Comparison of ENCODE assay signal across 12 cellular contexts in the genomic region with DNA sequence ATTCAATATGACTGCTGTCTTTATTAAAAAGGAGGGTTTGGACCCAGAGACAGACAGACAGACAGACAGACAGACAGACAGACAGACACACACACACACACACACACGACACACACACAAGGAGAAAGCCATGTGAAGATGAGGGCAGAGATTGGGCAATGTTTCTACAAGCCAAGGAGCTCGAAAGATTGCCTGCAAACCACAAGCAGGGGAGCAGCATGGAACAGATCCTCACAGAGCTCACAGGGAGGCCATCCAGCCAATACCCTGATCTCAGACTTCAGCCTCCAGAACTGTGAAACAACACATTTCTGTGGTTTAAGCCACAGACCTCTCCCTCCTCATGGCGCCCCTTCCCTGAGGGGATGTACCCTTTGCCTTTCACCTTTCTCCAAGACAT. TPM values are rescaled to one million over a fixed set of nuclear protein-coding genes. Genes with fewer than 3 reads are reported as not detected.
DNase-seq lines count a peak whose midpoint lies in the region; ATAC-seq and TF ChIP-seq lines count a peak whose summit lies in the region.
"Had no signal": no experiment of that assay in that cellular context is flagged by ENCODE, and none has a peak within 500 bp of the region (broad histone marks: within the 10 kb centered on the region; RNA-seq: fewer than 3 reads in every experiment).

No MANE protein-coding gene starts in this region.

- POLR2A ChIA-PET in GM10248 (lab: Yijun Ruan, JAX) = no interaction called here

- TF ChIP-seq CTCF in coronary artery (IDR thresholded peaks at IDR 0.05) (no peak), GM10248 (IDR thresholded peaks at IDR 0.05; ENCODE audit: control extremely low read depth, extremely low read depth, low read depth, missing control alignments) (no peak)

- ATAC-seq in HG02870 (IDR thresholded peaks at IDR 0.05; ENCODE audit: unreplicated experiment) = no peak
- ATAC-seq: right lobe of liver had no signal

- no peak overlapping the region for H3K4me3 ChIP-seq in coronary artery
- H3K4me3 ChIP-seq: right lobe of liver had no signal

- DNase-seq in Daoy (ENCODE audit: low read depth) = peak; percentile 32
- peak; percentile 49 for DNase-seq in NOMO-1 treated with DMSO at 0.1 percent for 48 hours (lab: John Stamatoyannopoulos, UW; ENCODE audit: unreplicated experiment)
- peak; percentile 71 for DNase-seq in coronary artery (ENCODE audit: low spot score)
- peak; percentile 95 for DNase-seq in renal cortical epithelial cell (ENCODE audit: low read depth)
- DNase-seq in activated T-cell treated with anti-CD3 and anti-CD28 coated beads for 4 hours = no peak
- DNase-seq in NCI-H345 treated with DMSO at 0.1 percent for 48 hours (lab: John Stamatoyannopoulos, UW; ENCODE audit: unreplicated experiment) = no peak
- DNase-seq in GM10248 (ENCODE audit: extremely low spot score) = no peak
- DNase-seq: activated CD4-positive, alpha-beta T cell treated with anti-CD3 and anti-CD28 coated beads for 1 hour; activated naive CD4-positive, alpha-beta T cell treated with anti-CD3 and anti-CD28 coated beads for 36 hours; NCI-H1417 treated with DMSO at 0.1 percent for 48 hours; right lobe of liver had no signal

- CTCF ChIA-PET in GM10248 (lab: Yijun Ruan, JAX) = interaction anchor here (0.9 to 12.7 kb wide), 5 partner anchors 77 to 428 kb away, joined by 3 to 239 read pairs (median 3); no protein-coding TSS in a partner anchor

- H3K27ac ChIP-seq in coronary artery = peak overlapping the region; percentile 31 to 87
- H3K27ac ChIP-seq: right lobe of liver had no signal

RNA-seq across cellular contexts. Expression of a gene that starts 35.8 kb away (rescaled TPM):
- total RNA-seq in Daoy (2014; rRNA removed; shearing (Covaris generic)) = 27.1 and 31.7 TPM in 2 replicates
- total RNA-seq in renal cortical epithelial cell = 78.7 and 82.1 TPM in 2 replicates

Comparison
In these comparisons a context has a peak if more than half of its experiments do, and no peak if none do; other contexts are left out.
1. DNase-seq: peak in Daoy (single experiment), NOMO-1 treated with DMSO at 0.1 percent for 48 hours (single experiment), coronary artery (single experiment) and renal cortical epithelial cell (single experiment); none in activated T-cell treated with anti-CD3 and anti-CD28 coated beads for 4 hours (single experiment), NCI-H345 treated with DMSO at 0.1 percent for 48 hours (single experiment) and GM10248 (single experiment).